8 cellular contexts compared by ENCODE assay signal in genomic region chr5:89729623-89730390, GRCh38.
A peak's percentile ranks its signal among the peaks of the same experiment; 100 is the strongest.
DNase-seq lines count a peak whose midpoint lies in the region; ATAC-seq and TF ChIP-seq lines count a peak whose summit lies in the region.

No MANE protein-coding gene starts in this region.

- ATAC-seq in HG02798 (IDR thresholded peaks at IDR 0.05; ENCODE audit: poor library complexity, unreplicated experiment) (peak; percentile 48), GM18505 (IDR thresholded peaks at IDR 0.05; ENCODE audit: unreplicated experiment) (no peak)

- H3K27ac ChIP-seq in VCaP = no peak overlapping the region

- H3K4me1 Mint-ChIP-seq in nephron progenitor cell = no peaks in the 10 kb centered on the region
- no peaks in the 10 kb centered on the region for H3K4me1 Mint-ChIP-seq in activated naive CD4-positive, alpha-beta T cell treated with anti-CD3 and anti-CD28 coated beads, Interleukin-2, amount 10 ng/mL, durations not matched to agents 7 days and 5 days

- no peak overlapping the region for H3K4me3 Mint-ChIP-seq in nephron progenitor cell
- no peak overlapping the region for H3K4me3 Mint-ChIP-seq in activated naive CD4-positive, alpha-beta T cell treated with anti-CD3 and anti-CD28 coated beads, Interleukin-2, amount 10 ng/mL, durations not matched to agents 7 days and 5 days

- H3K9me3 Mint-ChIP-seq in nephron progenitor cell = no peaks in the 10 kb centered on the region
- H3K9me3 Mint-ChIP-seq in activated naive CD4-positive, alpha-beta T cell treated with anti-CD3 and anti-CD28 coated beads, Interleukin-2, amount 10 ng/mL, durations not matched to agents 7 days and 5 days = no peaks in the 10 kb centered on the region

- H3K27ac Mint-ChIP-seq in nephron progenitor cell = peak overlapping the region; percentile 60
- no peak overlapping the region for H3K27ac Mint-ChIP-seq in activated naive CD4-positive, alpha-beta T cell treated with anti-CD3 and anti-CD28 coated beads, Interleukin-2, amount 10 ng/mL, durations not matched to agents 7 days and 5 days

- CTCF ChIA-PET in activated naive CD4-positive, alpha-beta T cell treated with anti-CD3 and anti-CD28 coated beads, Interleukin-2, amount 10 ng/mL, durations not matched to agents 7 days and 5 days (lab: Charles Lee) = no interaction called here

- H3K36me3 Mint-ChIP-seq in nephron progenitor cell (ENCODE audit: low read depth) = no peaks in the 10 kb centered on the region
- H3K36me3 Mint-ChIP-seq in activated naive CD4-positive, alpha-beta T cell treated with anti-CD3 and anti-CD28 coated beads, Interleukin-2, amount 10 ng/mL, durations not matched to agents 7 days and 5 days = no peaks in the 10 kb centered on the region

- no peak for DNase-seq in nephron progenitor cell
- DNase-seq in medulla oblongata (ENCODE audit: extremely low spot score) = no peak
- DNase-seq in cerebellar nuclear complex (lab: John Stamatoyannopoulos, UW) = no peak
- no peak for DNase-seq in activated naive CD4-positive, alpha-beta T cell treated with anti-CD3 and anti-CD28 coated beads, Interleukin-2, amount 10 ng/mL, durations not matched to agents 7 days and 5 days

- TF ChIP-seq CTCF in GM12873 (IDR thresholded peaks at IDR 0.05; ENCODE audit: insufficient read depth, low read depth, low read length, missing control alignments) (peak; percentile 37), VCaP (conservative IDR thresholded peaks at IDR 0.05) (peak; percentile 65), nephron progenitor cell (IDR thresholded peaks at IDR 0.05) (no peak)

- no peaks in the 10 kb centered on the region for H3K27me3 Mint-ChIP-seq in nephron progenitor cell (ENCODE audit: low read depth, poor library complexity)
- no peaks in the 10 kb centered on the region for H3K27me3 Mint-ChIP-seq in activated naive CD4-positive, alpha-beta T cell treated with anti-CD3 and anti-CD28 coated beads, Interleukin-2, amount 10 ng/mL, durations not matched to agents 7 days and 5 days

- no peak for TF ChIP-seq POLR2A in GM18505 (IDR thresholded peaks at IDR 0.05; ENCODE audit: borderline replicate concordance, extremely low read depth, insufficient read depth, insufficient read length)
